Comparison of ENCODE assay signal across 8 cellular contexts in genomic region chr3:35965908-35966307, GRCh38.
DNase-seq lines count a peak whose midpoint lies in the region; ATAC-seq and TF ChIP-seq lines count a peak whose summit lies in the region.

No MANE protein-coding gene starts in this region.

- ATAC-seq in HG02678 (IDR thresholded peaks at IDR 0.05; ENCODE audit: unreplicated experiment) (no peak), GM21737 (IDR thresholded peaks at IDR 0.05; ENCODE audit: unreplicated experiment) (no peak)

- peak; percentile 43 for DNase-seq in ACHN
- DNase-seq in NCI-H2171 treated with DMSO at 0.1 percent for 48 hours (lab: John Stamatoyannopoulos, UW): peak; percentile 64
- DNase-seq in T47D (ENCODE audit: low read depth in 1 of 2, low spot score in 1 of 2): peak; percentile 21 to 60
- DNase-seq in mesothelial cell of epicardium (ENCODE audit: low spot score in 2 of 2, unreplicated experiment in 2 of 2): no peak
- DNase-seq in activated T-cell treated with anti-CD3 and anti-CD28 coated beads, Interleukin-2, amount 50 U/mL, for 48 hours: no peak

- peaks cover 2% of the 10 kb centered on the region for H3K4me1 Mint-ChIP-seq in mesothelial cell of epicardium

- no peak overlapping the region for H3K27ac Mint-ChIP-seq in mesothelial cell of epicardium

- TF ChIP-seq CTCF in GM12873 (IDR thresholded peaks at IDR 0.05; ENCODE audit: insufficient read depth, low read depth, low read length, missing control alignments) (peak; percentile 44), mesothelial cell of epicardium (IDR thresholded peaks at IDR 0.05; ENCODE audit: unreplicated experiment) (peak; percentile 26)

- H3K9me3 Mint-ChIP-seq in mesothelial cell of epicardium: no peaks in the 10 kb centered on the region

- peaks cover 43% of the 10 kb centered on the region for H3K27me3 Mint-ChIP-seq in mesothelial cell of epicardium (ENCODE audit: low read depth)

- no peak overlapping the region for H3K4me3 Mint-ChIP-seq in mesothelial cell of epicardium

- no peaks in the 10 kb centered on the region for H3K36me3 Mint-ChIP-seq in mesothelial cell of epicardium

- in situ Hi-C loops in ACHN (cut with HindIII; ENCODE audit: low pct_ligation_motif_present, low pct_unique_long_range_greater_than_20kb, low sequenced_read_pairs) (no loop called here), T47D (cut with HindIII; ENCODE audit: low pct_unique_long_range_greater_than_20kb, low sequenced_read_pairs) (no loop called here)

Comparison
In these comparisons a context has a peak if more than half of its experiments do, and no peak if none do; other contexts are left out.
1. DNase-seq: peak in ACHN (single experiment), NCI-H2171 treated with DMSO at 0.1 percent for 48 hours (single experiment) and T47D (2 of 2); none in mesothelial cell of epicardium (0 of 2) and activated T-cell treated with anti-CD3 and anti-CD28 coated beads, Interleukin-2, amount 50 U/mL, for 48 hours (0 of 2).